Comparison of ENCODE assay signal across 22 cellular contexts in genomic region chr12:84701966-84702365, GRCh38.
DNase-seq lines count a peak whose midpoint lies in the region; ATAC-seq, FAIRE-seq and TF ChIP-seq lines count a peak whose summit lies in the region.
"Had no signal": no experiment of that assay in that cellular context is flagged by ENCODE, and none has a peak within 500 bp of the region (broad histone marks: within the 10 kb centered on the region; RNA-seq: fewer than 3 reads in every experiment).

No MANE protein-coding gene starts in this region.

- no peaks in the 10 kb centered on the region for H4K20me1 ChIP-seq in SK-N-SH (ENCODE audit: insufficient read depth)
- no peaks in the 10 kb centered on the region for H4K20me1 ChIP-seq in PC-3 (ENCODE audit: low read length)

- H3K79me2 ChIP-seq in SK-N-SH (ENCODE audit: insufficient read depth) (no peaks in the 10 kb centered on the region), PC-3 (ENCODE audit: low read length) (no peaks in the 10 kb centered on the region)

- H3K4me1 ChIP-seq in SK-N-SH (ENCODE audit: control insufficient read depth in 1 of 2, insufficient read depth in 2 of 2, low read depth in 1 of 2, low read length in 1 of 2), result peaks cover 0 to 11% of the 10 kb centered on the region in 2 experiments; a peak in 2 of 4 replicates
- H3K4me1 ChIP-seq in PC-3 (ENCODE audit: insufficient read depth, low read length), result peaks cover 13% of the 10 kb centered on the region
- H3K4me1 ChIP-seq in esophagus muscularis mucosa, result no peaks in the 10 kb centered on the region
- H3K4me1 ChIP-seq: stomach had no signal

- no peaks in the 10 kb centered on the region for H3F3A ChIP-seq in SK-N-SH (replicated peaks; ENCODE audit: insufficient read depth)
- no peaks in the 10 kb centered on the region for H3F3A ChIP-seq in PC-3 (ENCODE audit: low read length, unreplicated experiment)

- no peaks in the 10 kb centered on the region for H3K36me3 ChIP-seq in SK-N-SH (replicated peaks in 1 of 2; ENCODE audit: control insufficient read depth in 1 of 2, insufficient read depth in 2 of 2, low read length in 1 of 2)
- no peaks in the 10 kb centered on the region for H3K36me3 ChIP-seq in PC-3 (ENCODE audit: low read depth, low read length)
- no peaks in the 10 kb centered on the region for H3K36me3 ChIP-seq in esophagus muscularis mucosa
- H3K36me3 ChIP-seq: HAP-1, MG63, stomach had no signal

- no TSS peak for BruUV-seq in PC-3 (replicated peaks; lab: Mats Ljungman, UMichigan)

- no peak for FAIRE-seq in urothelium cell line (lab: Jason Lieb, UNC)

- ATAC-seq in SK-N-SH treated with all-trans-retinoic acid at 6 μM for 48 hours, result no peak
- peak; percentile 97 for ATAC-seq in PC-3
- ATAC-seq: activated CD8-positive, alpha-beta T cell treated with anti-CD3 and anti-CD28 coated beads, Interleukin-2, amount 10 ng/mL, durations not matched to agents 7 days and 5 days; left colon had no signal

- H3K4me2 ChIP-seq in SK-N-SH (no peak overlapping the region), PC-3 (ENCODE audit: low read length) (no peak overlapping the region)

- H3K27me3 ChIP-seq in SK-N-SH (ENCODE audit: insufficient read depth), result no peaks in the 10 kb centered on the region
- no peaks in the 10 kb centered on the region for H3K27me3 ChIP-seq in PC-3 (ENCODE audit: low read length)
- no peaks in the 10 kb centered on the region for H3K27me3 ChIP-seq in esophagus muscularis mucosa
- H3K27me3 ChIP-seq: MG63, stomach had no signal

- intact Hi-C loops in PC-3 (cut with micrococcal nuclease), result no loop called here
- intact Hi-C loops in esophagus muscularis mucosa (cut with DNase I), result no loop called here
- intact Hi-C loops in cardiac septum (cut with DNase I), result no loop called here

- H3K4me3 ChIP-seq in SK-N-SH (ENCODE audit: low read depth in 2 of 2, low read length in 1 of 2) (no peak overlapping the region), PC-3 (ENCODE audit: low read length) (no peak overlapping the region), epithelial cell of esophagus (ENCODE audit: low read length) (no peak overlapping the region), esophagus muscularis mucosa (no peak overlapping the region)
- H3K4me3 ChIP-seq: HAP-1, MG63, stomach had no signal

- POLR2A ChIA-PET in SK-N-SH (lab: Yijun Ruan, JAX), result no interaction called here
- POLR2A ChIA-PET in PC-3 (lab: Charles Lee; ENCODE audit: unreplicated experiment), result no interaction called here

- no peak for TF ChIP-seq RAD21 in SK-N-SH (IDR thresholded peaks at IDR 0.05; ENCODE audit: low read length)

- no peak for TF ChIP-seq CTCF in SK-N-SH (IDR thresholded peaks at IDR 0.05)
- TF ChIP-seq CTCF in PC-3 (conservative IDR thresholded peaks at IDR 0.05; ENCODE audit: low read depth, low read length), result no peak
- TF ChIP-seq CTCF in epithelial cell of esophagus (IDR thresholded peaks at IDR 0.05; ENCODE audit: insufficient read depth, low read depth, low read length, missing control alignments), result no peak
- TF ChIP-seq CTCF in esophagus muscularis mucosa (IDR thresholded peaks at IDR 0.05), result no peak

- no peak overlapping the region for H2AFZ ChIP-seq in SK-N-SH (ENCODE audit: low read depth)
- H2AFZ ChIP-seq in PC-3 (ENCODE audit: low read length), result no peak overlapping the region

- H3K9me2 ChIP-seq in SK-N-SH (no peaks in the 10 kb centered on the region), PC-3 (replicated peaks; ENCODE audit: low read length) (no peaks in the 10 kb centered on the region)

- H3K9ac ChIP-seq in SK-N-SH, result no peak overlapping the region
- H3K9ac ChIP-seq in PC-3 (ENCODE audit: low read length), result no peak overlapping the region

- H3K9me3 ChIP-seq in SK-N-SH (no peaks in the 10 kb centered on the region), PC-3 (ENCODE audit: low read length) (no peaks in the 10 kb centered on the region), esophagus muscularis mucosa (no peaks in the 10 kb centered on the region)
- H3K9me3 ChIP-seq: HAP-1, MG63, stomach had no signal

- no peak for TF ChIP-seq POLR2A in esophagus muscularis mucosa (IDR thresholded peaks at IDR 0.05; ENCODE audit: low read depth)

- CTCF ChIA-PET in SK-N-SH (lab: Yijun Ruan, JAX), result no interaction called here
- CTCF ChIA-PET in PC-3 (lab: Charles Lee), result no interaction called here

- 78% methylated on average over 2 of the region's 2 CpGs for WGBS in SK-N-SH (ENCODE audit: low lambda C conversion rate)
- WGBS in esophagus muscularis mucosa, result 72% methylated on average over 2 of the region's 2 CpGs

- TF ChIP-seq EP300 in SK-N-SH (IDR thresholded peaks at IDR 0.05; ENCODE audit: borderline replicate concordance in 1 of 2, low read depth in 1 of 2, low read length in 1 of 2) (no peak), esophagus muscularis mucosa (IDR thresholded peaks at IDR 0.05) (no peak)

- no peak overlapping the region for H3K27ac ChIP-seq in SK-N-SH (ENCODE audit: low read depth in 2 of 2, low read length in 1 of 2)
- no peak overlapping the region for H3K27ac ChIP-seq in PC-3 (ENCODE audit: low read length)
- H3K27ac ChIP-seq in esophagus muscularis mucosa (replicated peaks in 1 of 4), result no peak overlapping the region
- H3K27ac ChIP-seq: stomach had no signal

- DNase-seq in SK-N-SH (no peak), PC-3 (peak; percentile 56), epithelial cell of esophagus (ENCODE audit: low read depth) (peak; percentile 32), urothelium cell line (ENCODE audit: low spot score) (peak; percentile 0), esophagus muscularis mucosa (ENCODE audit: extremely low spot score) (no peak), cardiac septum (ENCODE audit: low spot score) (no peak), NCI-H510A (lab: John Stamatoyannopoulos, UW) (no peak)
- DNase-seq: activated CD4-positive, CD25-positive, alpha-beta regulatory T cell treated with anti-CD3 and anti-CD28 coated beads, Interleukin-2, amount 50 U/mL, for 72 hours; activated CD8-positive, alpha-beta T cell treated with anti-CD3 and anti-CD28 coated beads, Interleukin-2, amount 10 ng/mL, durations not matched to agents 7 days and 5 days; activated naive CD4-positive, alpha-beta T cell treated with anti-CD3 and anti-CD28 coated beads for 36 hours; amniotic stem cell; cerebellar nuclear complex; DND-41; left colon; mesendoderm; MG63; naive B cell; NCI-H526; stomach; trophoblast cell had no signal

TF ChIP-seq in SK-N-SH, 30 proteins besides CTCF, POLR2A, EP300 and RAD21:
- TF ChIP-seq SMC3 (IDR thresholded peaks at IDR 0.05; ENCODE audit: low read depth, low read length) (no peak), USF1 (IDR thresholded peaks at IDR 0.05; ENCODE audit: borderline replicate concordance, low read depth) (no peak), FOSL2 (IDR thresholded peaks at IDR 0.05; ENCODE audit: borderline replicate concordance, low read depth) (0 out of 2 replicates have a peak, but pooled peaks have one; percentile 18), JUND (IDR thresholded peaks at IDR 0.05) (peak; percentile 35; the same call in 1 of the 2 replicates)

TF ChIP-seq in SK-N-SH treated with all-trans-retinoic acid at 6 μM for 48 hours, 23 proteins besides CTCF, POLR2A, EP300 and RAD21 (continues in another document):
- no peak for TF ChIP-seq GLIS3 (CRISPR knock-in tag; IDR thresholded peaks at IDR 0.05)
- no peak for TF ChIP-seq ESRRG (CRISPR knock-in tag; IDR thresholded peaks at IDR 0.05)
- TF ChIP-seq, protein P1, sequence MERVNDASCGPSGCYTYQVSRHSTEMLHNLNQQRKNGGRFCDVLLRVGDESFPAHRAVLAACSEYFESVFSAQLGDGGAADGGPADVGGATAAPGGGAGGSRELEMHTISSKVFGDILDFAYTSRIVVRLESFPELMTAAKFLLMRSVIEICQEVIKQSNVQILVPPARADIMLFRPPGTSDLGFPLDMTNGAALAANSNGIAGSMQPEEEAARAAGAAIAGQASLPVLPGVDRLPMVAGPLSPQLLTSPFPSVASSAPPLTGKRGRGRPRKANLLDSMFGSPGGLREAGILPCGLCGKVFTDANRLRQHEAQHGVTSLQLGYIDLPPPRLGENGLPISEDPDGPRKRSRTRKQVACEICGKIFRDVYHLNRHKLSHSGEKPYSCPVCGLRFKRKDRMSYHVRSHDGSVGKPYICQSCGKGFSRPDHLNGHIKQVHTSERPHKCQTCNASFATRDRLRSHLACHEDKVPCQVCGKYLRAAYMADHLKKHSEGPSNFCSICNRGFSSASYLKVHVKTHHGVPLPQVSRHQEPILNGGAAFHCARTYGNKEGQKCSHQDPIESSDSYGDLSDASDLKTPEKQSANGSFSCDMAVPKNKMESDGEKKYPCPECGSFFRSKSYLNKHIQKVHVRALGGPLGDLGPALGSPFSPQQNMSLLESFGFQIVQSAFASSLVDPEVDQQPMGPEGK (CRISPR knock-in tag; IDR thresholded peaks at IDR 0.05; ENCODE audit: borderline replicate concordance), result no peak
- TF ChIP-seq CSRNP3 (CRISPR knock-in tag; IDR thresholded peaks at IDR 0.05), result no peak
- TF ChIP-seq SNAI2 (CRISPR knock-in tag; IDR thresholded peaks at IDR 0.05), result no peak
- TF ChIP-seq ARNTL (CRISPR knock-in tag; IDR thresholded peaks at IDR 0.05; ENCODE audit: borderline replicate concordance, low read depth), result no peak
- TF ChIP-seq OSR1 (CRISPR knock-in tag; IDR thresholded peaks at IDR 0.05), result no peak
- no peak for TF ChIP-seq CREB5 (CRISPR knock-in tag; IDR thresholded peaks at IDR 0.05; ENCODE audit: low read depth)
- TF ChIP-seq ZFP3 (CRISPR knock-in tag; IDR thresholded peaks at IDR 0.05), result no peak
- no peak for TF ChIP-seq ZNF8 (CRISPR knock-in tag; IDR thresholded peaks at IDR 0.05)

Comparison
In these comparisons a context has a peak if more than half of its experiments do, and no peak if none do; other contexts are left out.
1. DNase-seq: peak in PC-3 (single experiment), epithelial cell of esophagus (single experiment) and urothelium cell line (single experiment); none in SK-N-SH (single experiment), esophagus muscularis mucosa (single experiment), cardiac septum (single experiment) and NCI-H510A (single experiment).